ENCODE assay signal across 23 cellular contexts in the genomic region with DNA sequence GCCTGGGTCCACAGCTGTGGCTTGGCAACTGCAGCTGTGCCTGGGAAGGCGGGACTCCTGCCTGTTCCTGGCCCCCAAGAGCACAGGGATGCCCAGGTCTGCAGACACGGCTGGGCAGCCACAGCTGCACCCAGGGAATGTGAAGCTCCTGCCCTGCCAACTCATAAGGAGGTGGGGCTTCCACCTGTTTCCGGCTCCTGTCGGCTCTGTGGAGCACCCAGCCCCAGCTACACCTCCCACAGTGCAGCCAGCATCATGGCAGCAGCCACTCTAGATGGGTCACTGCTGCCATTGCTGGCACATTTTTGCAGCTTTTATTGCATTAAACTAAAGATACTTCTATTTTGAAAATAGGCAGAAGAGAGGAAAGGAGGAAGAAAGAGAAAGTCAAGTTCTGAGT.
"Had no signal": no experiment of that assay in that cellular context is flagged by ENCODE, and none has a peak within 500 bp of the region (broad histone marks: within the 10 kb centered on the region; RNA-seq: fewer than 3 reads in every experiment).

No MANE protein-coding gene starts in this region.

- H3K36me3 ChIP-seq: left ventricle myocardium inferior, neutrophil, ovary, prostate gland, right atrium auricular region, stomach, suprapubic skin, tibial nerve had no signal

- H3K27me3 ChIP-seq: neutrophil, ovary, right atrium auricular region, stomach, suprapubic skin, tibial nerve had no signal

- ATAC-seq: T-helper 17 cell had no signal

- H3K27ac ChIP-seq: left ventricle myocardium inferior, neutrophil, ovary, prostate gland, right atrium auricular region, stomach, suprapubic skin, tibial nerve had no signal

- H3K27ac Mint-ChIP-seq: activated B cell treated with CpG ODN at 0.5 μM for 24 hours; activated CD4-positive, alpha-beta memory T cell treated with anti-CD3 and anti-CD28 coated beads for 36 hours; activated naive CD4-positive, alpha-beta T cell treated with anti-CD3 and anti-CD28 coated beads for 36 hours; activated naive CD8-positive, alpha-beta T cell treated with anti-CD3 and anti-CD28 coated beads, Interleukin-2, amount 10 ng/mL, durations not matched to agents 7 days and 5 days; endodermal cell; mesothelial cell of epicardium; natural killer cell treated with Interleukin-12 subunit alpha and Interleukin-12 subunit beta and Interleukin-15 and Interleukin-18, amount 100 ng/mL, for 72 hours; T-helper 17 cell had no signal

- H3K4me1 ChIP-seq: left ventricle myocardium inferior, prostate gland, right atrium auricular region, stomach, suprapubic skin, tibial nerve had no signal

- H3K27me3 Mint-ChIP-seq: activated B cell treated with CpG ODN at 0.5 μM for 24 hours; activated CD4-positive, alpha-beta memory T cell treated with anti-CD3 and anti-CD28 coated beads for 36 hours; activated naive CD8-positive, alpha-beta T cell treated with anti-CD3 and anti-CD28 coated beads, Interleukin-2, amount 10 ng/mL, durations not matched to agents 7 days and 5 days; natural killer cell treated with Interleukin-12 subunit alpha and Interleukin-12 subunit beta and Interleukin-15 and Interleukin-18, amount 100 ng/mL, for 72 hours had no signal

- H3K9me3 Mint-ChIP-seq: activated CD4-positive, alpha-beta memory T cell treated with anti-CD3 and anti-CD28 coated beads for 36 hours; activated naive CD4-positive, alpha-beta T cell treated with anti-CD3 and anti-CD28 coated beads for 36 hours; mesothelial cell of epicardium; natural killer cell treated with Interleukin-12 subunit alpha and Interleukin-12 subunit beta and Interleukin-15 and Interleukin-18, amount 100 ng/mL, for 72 hours had no signal

- H3K4me3 Mint-ChIP-seq: activated B cell treated with CpG ODN at 0.5 μM for 24 hours; activated CD4-positive, alpha-beta memory T cell treated with anti-CD3 and anti-CD28 coated beads for 36 hours; activated naive CD4-positive, alpha-beta T cell treated with anti-CD3 and anti-CD28 coated beads for 36 hours; activated naive CD8-positive, alpha-beta T cell treated with anti-CD3 and anti-CD28 coated beads, Interleukin-2, amount 10 ng/mL, durations not matched to agents 7 days and 5 days; endodermal cell; mesothelial cell of epicardium; natural killer cell treated with Interleukin-12 subunit alpha and Interleukin-12 subunit beta and Interleukin-15 and Interleukin-18, amount 100 ng/mL, for 72 hours; T-helper 17 cell had no signal

- H3K4me3 ChIP-seq: left ventricle myocardium inferior, ovary, prostate gland, right atrium auricular region, stomach, suprapubic skin, tibial nerve had no signal

- H3K4me1 Mint-ChIP-seq: activated B cell treated with CpG ODN at 0.5 μM for 24 hours; activated naive CD8-positive, alpha-beta T cell treated with anti-CD3 and anti-CD28 coated beads, Interleukin-2, amount 10 ng/mL, durations not matched to agents 7 days and 5 days; T-helper 17 cell had no signal

- DNase-seq: activated B cell treated with CpG ODN at 0.5 μM for 24 hours; activated CD4-positive, alpha-beta memory T cell treated with anti-CD3 and anti-CD28 coated beads for 36 hours; activated CD4-positive, alpha-beta T cell treated with anti-CD3 and anti-CD28 coated beads for 4 hours; activated naive CD4-positive, alpha-beta T cell treated with anti-CD3 and anti-CD28 coated beads for 36 hours; activated naive CD8-positive, alpha-beta T cell treated with anti-CD3 and anti-CD28 coated beads, Interleukin-2, amount 10 ng/mL, durations not matched to agents 7 days and 5 days; activated T-cell treated with anti-CD3 and anti-CD28 coated beads, Interleukin-2, amount 50 U/mL, for 48 hours; amniotic stem cell; cortex of kidney; endodermal cell; left ventricle myocardium inferior; mammary epithelial cell; ovary; stimulated activated CD4-positive, alpha-beta T cell treated with anti-CD3 and anti-CD28 coated beads, Interleukin-12 subunit alpha, Interleukin-12 subunit beta, amount 100 ng/mL, for 4 hours; stimulated activated CD4-positive, alpha-beta T cell treated with anti-CD3 and anti-CD28 coated beads, Interleukin-4, amount 100 ng/mL, for 4 hours; stomach; T-helper 17 cell had no signal

- H3K36me3 Mint-ChIP-seq: activated CD4-positive, alpha-beta memory T cell treated with anti-CD3 and anti-CD28 coated beads for 36 hours; activated naive CD8-positive, alpha-beta T cell treated with anti-CD3 and anti-CD28 coated beads, Interleukin-2, amount 10 ng/mL, durations not matched to agents 7 days and 5 days; mesothelial cell of epicardium had no signal

- H3K9me3 ChIP-seq: neutrophil, ovary, prostate gland, right atrium auricular region, stomach, suprapubic skin had no signal
